In the genomic region with DNA sequence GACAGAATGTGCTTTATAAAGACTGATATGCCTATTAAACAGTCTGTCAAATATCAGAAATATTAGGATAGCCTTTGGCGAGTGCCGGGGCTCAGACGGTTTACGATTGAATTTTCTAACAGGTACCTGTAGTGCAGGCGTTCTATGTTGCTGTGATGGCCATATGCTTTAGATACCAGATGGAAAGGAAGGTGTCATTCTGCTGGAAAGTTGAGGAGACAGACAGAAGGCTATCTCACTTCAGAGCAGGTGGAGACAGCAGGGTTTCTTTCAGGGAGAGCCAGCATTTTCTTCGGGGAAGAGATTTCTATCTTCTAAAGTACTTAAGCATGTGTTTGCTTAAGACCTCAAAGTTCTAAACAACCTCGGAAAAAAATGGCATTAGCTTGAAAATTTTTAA, we compare ENCODE assay signal across 17 cellular contexts.
"Had no signal": no experiment of that assay in that cellular context is flagged by ENCODE, and none has a peak within 500 bp of the region (broad histone marks: within the 10 kb centered on the region; RNA-seq: fewer than 3 reads in every experiment).

No MANE protein-coding gene starts in this region.

- H3K27ac ChIP-seq: RWPE1 had no signal

- DNase-seq: KBM-7, MV-4-11, NCI-H1048, NCI-H1105, NCI-H1436 treated with DMSO at 0.1 percent for 48 hours, NCI-H1694, NCI-H187 treated with DMSO at 0.1 percent for 48 hours, NCI-H2029 treated with DMSO at 0.1 percent for 48 hours, NCI-H2171 treated with DMSO at 0.1 percent for 48 hours, NCI-H345, NCI-H446 treated with DMSO at 0.1 percent for 48 hours, NCI-H748 treated with DMSO at 0.1 percent for 48 hours, PC-3, SHP77 had no signal

- ATAC-seq: Panc1, PC-3, SK-N-SH treated with all-trans-retinoic acid at 6 μM for 48 hours had no signal
